9 cellular contexts compared by ENCODE assay signal in genomic region chr1:181456551-181456950, GRCh38. TPM values are rescaled to one million over a fixed set of nuclear protein-coding genes. Genes with fewer than 3 reads are reported as not detected.
"Had no signal": no experiment of that assay in that cellular context is flagged by ENCODE, and none has a peak within 500 bp of the region (broad histone marks: within the 10 kb centered on the region; RNA-seq: fewer than 3 reads in every experiment).

No MANE protein-coding gene starts in this region.

- H3K36me3 ChIP-seq: HAP-1 had no signal

- ATAC-seq: HCT116, HepG2 had no signal

- H3K4me1 ChIP-seq: HAP-1 had no signal

- H3K27ac ChIP-seq: GM23248, HL-60 had no signal

- H3K9me3 ChIP-seq: HAP-1 had no signal

- H3K9ac ChIP-seq: GM23248 had no signal

- H2AFZ ChIP-seq: GM23248 had no signal

- H3K4me3 ChIP-seq: GM23248, HAP-1 had no signal

- DNase-seq: GM23248, GOT3, H7, HFFc6, KBM-7 had no signal

RNA-seq across cellular contexts. Expression of gene CACNA1E, which starts 26.8 kb away (rescaled TPM):
- total RNA-seq: GM23248, HepG2, HFFc6 had no signal
- polyA plus RNA-seq: GM23248, HepG2 had no signal
